ENCODE assay signal across 34 cellular contexts in the genomic region with DNA sequence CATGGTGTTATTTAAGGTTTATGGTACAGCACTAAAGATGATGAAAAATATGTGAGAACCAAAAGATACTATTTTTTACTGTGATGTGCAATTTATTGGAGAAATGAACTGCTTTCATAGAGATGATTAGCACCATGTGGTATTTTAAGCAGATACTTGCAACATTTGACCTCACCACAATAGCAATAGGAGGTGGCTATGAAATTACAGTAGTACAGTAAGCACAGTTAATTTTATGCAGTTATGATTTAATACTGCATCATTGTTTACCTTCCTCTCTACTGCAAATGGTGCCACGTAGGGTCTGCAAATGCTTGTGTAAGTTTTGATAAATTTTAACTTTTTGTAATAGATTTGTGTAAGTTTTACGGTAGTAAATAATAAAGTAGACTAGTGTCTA. TPM values are rescaled to one million over a fixed set of nuclear protein-coding genes. Genes with fewer than 3 reads are reported as not detected.
"Had no signal": no experiment of that assay in that cellular context is flagged by ENCODE, and none has a peak within 500 bp of the region (broad histone marks: within the 10 kb centered on the region; RNA-seq: fewer than 3 reads in every experiment).

No MANE protein-coding gene starts in this region.

- H3K4me3 Mint-ChIP-seq: activated CD4-positive, alpha-beta memory T cell treated with anti-CD3 and anti-CD28 coated beads, Interleukin-2, amount 10 ng/mL, durations not matched to agents 7 days and 5 days; activated naive CD4-positive, alpha-beta T cell treated with anti-CD3 and anti-CD28 coated beads, Interleukin-2, amount 50 U/mL, for 24 hours; activated naive CD8-positive, alpha-beta T cell treated with anti-CD3 and anti-CD28 coated beads, Interleukin-2, amount 10 ng/mL, durations not matched to agents 7 days and 5 days; activated T-cell treated with anti-CD3 and anti-CD28 coated beads, Interleukin-2, amount 50 U/mL, for 24 hours had no signal

- H3K27ac Mint-ChIP-seq: activated CD4-positive, alpha-beta memory T cell treated with anti-CD3 and anti-CD28 coated beads, Interleukin-2, amount 10 ng/mL, durations not matched to agents 7 days and 5 days; activated naive CD4-positive, alpha-beta T cell treated with anti-CD3 and anti-CD28 coated beads, Interleukin-2, amount 50 U/mL, for 24 hours; activated naive CD8-positive, alpha-beta T cell treated with anti-CD3 and anti-CD28 coated beads, Interleukin-2, amount 10 ng/mL, durations not matched to agents 7 days and 5 days; activated T-cell treated with anti-CD3 and anti-CD28 coated beads, Interleukin-2, amount 50 U/mL, for 24 hours; activated T-helper 2 cell treated with anti-CD3 and anti-CD28 coated beads, Interferon-gamma antibody, Interleukin-2, Interleukin-4, amounts not matched to agents 10 μg/mL and 5 μg/mL and 100 μg/mL, durations not matched to agents 14 hours and 24 hours and 36 hours had no signal

- H3K9me3 Mint-ChIP-seq: activated T-cell treated with anti-CD3 and anti-CD28 coated beads, Interleukin-2, amount 50 U/mL, for 24 hours had no signal

- H3K4me1 Mint-ChIP-seq: activated CD4-positive, alpha-beta memory T cell treated with anti-CD3 and anti-CD28 coated beads, Interleukin-2, amount 10 ng/mL, durations not matched to agents 7 days and 5 days; activated naive CD4-positive, alpha-beta T cell treated with anti-CD3 and anti-CD28 coated beads, Interleukin-2, amount 50 U/mL, for 24 hours; activated naive CD8-positive, alpha-beta T cell treated with anti-CD3 and anti-CD28 coated beads, Interleukin-2, amount 10 ng/mL, durations not matched to agents 7 days and 5 days had no signal

- H3K4me1 ChIP-seq: ascending aorta, breast epithelium had no signal

- H3K4me3 ChIP-seq: ascending aorta, breast epithelium, PC-9 had no signal

- H3K36me3 Mint-ChIP-seq: activated naive CD4-positive, alpha-beta T cell treated with anti-CD3 and anti-CD28 coated beads, Interleukin-2, amount 50 U/mL, for 24 hours; activated naive CD8-positive, alpha-beta T cell treated with anti-CD3 and anti-CD28 coated beads, Interleukin-2, amount 10 ng/mL, durations not matched to agents 7 days and 5 days had no signal

- FAIRE-seq: RCC 7860 had no signal

- DNase-seq: activated CD4-positive, alpha-beta memory T cell treated with anti-CD3 and anti-CD28 coated beads, Interleukin-2, amount 10 ng/mL, durations not matched to agents 7 days and 5 days; activated CD4-positive, alpha-beta T cell treated with anti-CD3 and anti-CD28 coated beads for 1 hour; activated CD4-positive, alpha-beta T cell treated with anti-CD3 and anti-CD28 coated beads for 48 hours; activated CD4-positive, CD25-positive, alpha-beta regulatory T cell; activated CD8-positive, alpha-beta memory T cell treated with anti-CD3 and anti-CD28 coated beads for 24 hours; activated gamma-delta T cell; activated naive CD4-positive, alpha-beta T cell treated with Interleukin-2 at 50 U/mL for 16 hours; activated naive CD8-positive, alpha-beta T cell treated with anti-CD3 and anti-CD28 coated beads, Interleukin-2, amount 10 ng/mL, durations not matched to agents 7 days and 5 days; activated T-cell treated with anti-CD3 and anti-CD28 coated beads, Interleukin-2, amount 50 U/mL, for 24 hours; amygdala; MM.1S; MV-4-11; NCI-H1092; NCI-H1436 treated with DMSO at 0.1 percent for 48 hours; NCI-H1694 treated with DMSO at 0.1 percent for 48 hours; NCI-H2029 treated with DMSO at 0.1 percent for 48 hours; NCI-H2107; NCI-H2171; NCI-H510A; NCI-H526; NCI-H748 treated with DMSO at 0.1 percent for 48 hours; NK-92 treated with Interleukin-12 subunit alpha and Interleukin-12 subunit beta, amount 100 ng/mL, for 24 hours; PC-9; Right ventricle myocardium superior; T1000; WERI-Rb-1 had no signal

- H3K36me3 ChIP-seq: ascending aorta, breast epithelium, WERI-Rb-1 had no signal

- H3K27ac ChIP-seq: ascending aorta, breast epithelium, PC-9, RWPE1, WERI-Rb-1 had no signal

- H3K4me2 ChIP-seq: PC-9 had no signal

- H3K27me3 ChIP-seq: ascending aorta, breast epithelium had no signal

- H2AFZ ChIP-seq: PC-9 had no signal

- H3K9me3 ChIP-seq: breast epithelium had no signal

RNA-seq across cellular contexts. Expression of gene PYGO1, which starts 14.0 kb away (rescaled TPM):
- total RNA-seq: activated CD4-positive, alpha-beta memory T cell treated with anti-CD3 and anti-CD28 coated beads, Interleukin-2, amount 10 ng/mL, durations not matched to agents 7 days and 5 days; activated naive CD8-positive, alpha-beta T cell treated with anti-CD3 and anti-CD28 coated beads, Interleukin-2, amount 10 ng/mL, durations not matched to agents 7 days and 5 days; T-helper 1 cell treated with Interleukin-12 subunit alpha and Interleukin-12 subunit beta and Interleukin-4 antibody, amounts not matched to agents 30 ng/mL and 1 ng/mL, for 36 hours; T-helper 2 cell treated with Interferon-gamma antibody and Interleukin-4, amounts not matched to agents 100 ng/mL and 5 ng/mL, for 36 hours had no signal
